33 cellular contexts compared by ENCODE assay signal in genomic region chr11:132649277-132649676, GRCh38.
"Had no signal": no experiment of that assay in that cellular context is flagged by ENCODE, and none has a peak within 500 bp of the region (broad histone marks: within the 10 kb centered on the region; RNA-seq: fewer than 3 reads in every experiment).

No MANE protein-coding gene starts in this region.

- H3K27me3 Mint-ChIP-seq: natural killer cell treated with Interleukin-12 subunit alpha and Interleukin-12 subunit beta and Interleukin-15 and Interleukin-18, amount 100 ng/mL, for 72 hours; stimulated activated memory B cell treated with anti-CD40 and anti-IgM and Interleukin-4, amounts not matched to agents 10 μg/mL and 1 μg/mL and 100 μg/mL, for 72 hours; stimulated activated naive CD8-positive, alpha-beta T cell treated with anti-CD3 and anti-CD28 coated beads, Interleukin-15, amount 100 ng/mL, for 72 hours had no signal

- H3K4me1 Mint-ChIP-seq: naive thymus-derived CD8-positive, alpha-beta T cell; neural crest cell; stimulated activated memory B cell treated with anti-CD40 and anti-IgM and Interleukin-4, amounts not matched to agents 10 μg/mL and 1 μg/mL and 100 μg/mL, for 72 hours; stimulated activated naive CD8-positive, alpha-beta T cell treated with anti-CD3 and anti-CD28 coated beads, Interleukin-15, amount 100 ng/mL, for 72 hours had no signal

- H3K4me3 ChIP-seq: ovary, psoas muscle, right lobe of liver, sigmoid colon, spleen, suprapubic skin, testis, tibial artery, transverse colon, upper lobe of right lung, uterus had no signal

- H3K36me3 ChIP-seq: neutrophil, ovary, right lobe of liver, sigmoid colon, spleen, suprapubic skin, tibial artery, transverse colon, upper lobe of right lung, uterus had no signal

- H3K9me3 ChIP-seq: neutrophil, ovary, psoas muscle, right lobe of liver, sigmoid colon, suprapubic skin, testis, tibial artery, transverse colon, upper lobe of right lung, uterus had no signal

- H3K9ac ChIP-seq: parathyroid adenoma had no signal

- H3K4me3 Mint-ChIP-seq: naive thymus-derived CD8-positive, alpha-beta T cell; natural killer cell treated with Interleukin-12 subunit alpha and Interleukin-12 subunit beta and Interleukin-15 and Interleukin-18, amount 100 ng/mL, for 72 hours; nephron progenitor cell; neural crest cell; stimulated activated memory B cell treated with anti-CD40 and anti-IgM and Interleukin-4, amounts not matched to agents 10 μg/mL and 1 μg/mL and 100 μg/mL, for 72 hours; stimulated activated naive CD8-positive, alpha-beta T cell treated with anti-CD3 and anti-CD28 coated beads, Interleukin-15, amount 100 ng/mL, for 72 hours; type B pancreatic cell had no signal

- H3K36me3 Mint-ChIP-seq: naive thymus-derived CD8-positive, alpha-beta T cell; natural killer cell treated with Interleukin-12 subunit alpha and Interleukin-12 subunit beta and Interleukin-15 and Interleukin-18, amount 100 ng/mL, for 72 hours; stimulated activated memory B cell treated with anti-CD40 and anti-IgM and Interleukin-4, amounts not matched to agents 10 μg/mL and 1 μg/mL and 100 μg/mL, for 72 hours; type B pancreatic cell had no signal

- H3K27ac ChIP-seq: neutrophil, ovary, parathyroid adenoma, psoas muscle, right lobe of liver, sigmoid colon, spleen, suprapubic skin, testis, tibial artery, transverse colon, upper lobe of right lung, uterus had no signal

- H3K27me3 ChIP-seq: neutrophil, ovary, right lobe of liver, sigmoid colon, spleen, suprapubic skin, testis, tibial artery, transverse colon, upper lobe of right lung, uterus had no signal

- H2AFZ ChIP-seq: parathyroid adenoma had no signal

- DNase-seq: naive thymus-derived CD8-positive, alpha-beta T cell; nephron progenitor cell; nucleus accumbens; ovary; posterior cingulate gyrus; psoas muscle; right cardiac atrium; right lobe of liver; sigmoid colon; small intestine; spleen; stimulated activated CD4-positive, alpha-beta T cell treated with anti-CD3 and anti-CD28 coated beads, Interleukin-12 subunit alpha, Interleukin-12 subunit beta, amount 100 ng/mL, for 4 hours; stimulated activated CD4-positive, alpha-beta T cell treated with anti-CD3 and anti-CD28 coated beads, Interleukin-1b, Interleukin-23, amount 100 ng/mL, for 48 hours; stimulated activated CD4-positive, alpha-beta T cell treated with anti-CD3 and anti-CD28 coated beads, Interleukin-4, amount 100 ng/mL, for 1 hour; stimulated activated CD4-positive, alpha-beta T cell treated with anti-CD3 and anti-CD28 coated beads, Interleukin-4, amount 100 ng/mL, for 4 hours; stimulated activated CD8-positive, alpha-beta memory T cell treated with anti-CD3 and anti-CD28 coated beads, Interleukin-4, amount 100 ng/mL, for 48 hours; stimulated activated naive CD4-positive, alpha-beta T cell; stimulated activated naive CD8-positive, alpha-beta T cell treated with anti-CD3 and anti-CD28 coated beads, Interleukin-15, amount 100 ng/mL, for 72 hours; stimulated activated naive CD8-positive, alpha-beta T cell treated with anti-CD3 and anti-CD28 coated beads, Interleukin-15, Interleukin-2, amounts not matched to agents 100 U/mL and 50 U/mL, for 24 hours; substantia nigra; testis; tibial artery; transverse colon; upper lobe of right lung; uterus had no signal

- FAIRE-seq: small intestine had no signal

- H3K9me3 Mint-ChIP-seq: nephron progenitor cell; neural crest cell; stimulated activated naive CD8-positive, alpha-beta T cell treated with anti-CD3 and anti-CD28 coated beads, Interleukin-15, amount 100 ng/mL, for 72 hours; type B pancreatic cell had no signal

- H3K4me1 ChIP-seq: parathyroid adenoma, psoas muscle, right lobe of liver, sigmoid colon, spleen, suprapubic skin, testis, tibial artery, transverse colon, upper lobe of right lung, uterus had no signal

- H3K79me2 ChIP-seq: parathyroid adenoma had no signal

- H3K27ac Mint-ChIP-seq: naive thymus-derived CD8-positive, alpha-beta T cell; natural killer cell treated with Interleukin-12 subunit alpha and Interleukin-12 subunit beta and Interleukin-15 and Interleukin-18, amount 100 ng/mL, for 72 hours; nephron progenitor cell; progenitor cell of endocrine pancreas; stimulated activated memory B cell treated with anti-CD40 and anti-IgM and Interleukin-4, amounts not matched to agents 10 μg/mL and 1 μg/mL and 100 μg/mL, for 72 hours; stimulated activated naive CD8-positive, alpha-beta T cell treated with anti-CD3 and anti-CD28 coated beads, Interleukin-15, amount 100 ng/mL, for 72 hours; type B pancreatic cell had no signal
